In genomic region chr7:142485617-142486226, GRCh38 we compare ENCODE assay signal across 8 cellular contexts.
DNase-seq lines count a peak whose midpoint lies in the region; ATAC-seq and TF ChIP-seq lines count a peak whose summit lies in the region.

No MANE protein-coding gene starts in this region.

- ATAC-seq in HG03439 (IDR thresholded peaks at IDR 0.05; ENCODE audit: unreplicated experiment) = no peak
- no peak for ATAC-seq in HG03095 (IDR thresholded peaks at IDR 0.05; ENCODE audit: unreplicated experiment)
- no peak for ATAC-seq in GM21367 (IDR thresholded peaks at IDR 0.05; ENCODE audit: unreplicated experiment)

- in situ Hi-C loops in ACHN (cut with HindIII; ENCODE audit: low pct_ligation_motif_present, low pct_unique_long_range_greater_than_20kb, low sequenced_read_pairs) = no loop called here

- DNase-seq in ACHN = peak; percentile 27
- DNase-seq in GM06990 (ENCODE audit: extremely low read depth, insufficient read length) = no peak
- DNase-seq in SKM-1 (lab: John Stamatoyannopoulos, UW; ENCODE audit: unreplicated experiment) = peak; percentile 36
- DNase-seq in fibroblast of pulmonary artery (ENCODE audit: low read depth) = peak; percentile 13
- DNase-seq in caudate nucleus (lab: John Stamatoyannopoulos, UW) = no peak

- H3K4me3 ChIP-seq in GM06990 (replicated peaks; ENCODE audit: low read depth, low read length) = no peak overlapping the region
- no peak overlapping the region for H3K4me3 ChIP-seq in fibroblast of pulmonary artery (replicated peaks; ENCODE audit: low read depth, low read length)

- H3K36me3 ChIP-seq in GM06990 (ENCODE audit: control insufficient read depth, insufficient read depth, low read length) = no peaks in the 10 kb centered on the region

- H3K27ac ChIP-seq in caudate nucleus (ENCODE audit: low read depth, low read length) = no peak overlapping the region

- peaks cover 2% of the 10 kb centered on the region; the same call in 1 of the 2 replicates for H3K27me3 ChIP-seq in GM06990 (replicated peaks; ENCODE audit: control insufficient read depth, insufficient read depth, low read length)

- TF ChIP-seq CTCF in GM06990 (IDR thresholded peaks at IDR 0.05; ENCODE audit: insufficient read depth, low read length, poor library complexity, severe bottlenecking) (peak; percentile 50), fibroblast of pulmonary artery (IDR thresholded peaks at IDR 0.05; ENCODE audit: low read length, missing control alignments) (peak; percentile 53)

Comparison
In these comparisons a context has a peak if more than half of its experiments do, and no peak if none do; other contexts are left out.
1. DNase-seq: peak in ACHN (single experiment), SKM-1 (single experiment) and fibroblast of pulmonary artery (single experiment); none in GM06990 (single experiment) and caudate nucleus (0 of 61).